8 cellular contexts compared by ENCODE assay signal in genomic region chr3:131380830-131381444, GRCh38. TPM values are rescaled to one million over a fixed set of nuclear protein-coding genes. Genes with fewer than 3 reads are reported as not detected.
DNase-seq lines count a peak whose midpoint lies in the region; ATAC-seq, FAIRE-seq and TF ChIP-seq lines count a peak whose summit lies in the region.
"Not testable (repeated sequence)": the region's sequence is repeated elsewhere in the genome, so short reads cannot be mapped to it uniquely, and the experiment has no call there.

No MANE protein-coding gene starts in this region.

- H3K79me2 ChIP-seq in keratinocyte (ENCODE audit: control insufficient read depth, insufficient read depth, low read length), result not testable (repeated sequence)

- H3K9me1 ChIP-seq in keratinocyte (ENCODE audit: control insufficient read depth, extremely low read depth, insufficient read depth, low read length), result not testable (repeated sequence)

- DNase-seq in MV-4-11 (lab: John Stamatoyannopoulos, UW) (peak; percentile 23), ovary (peak in 1 of 5 donors; percentile 37)
- not testable (repeated sequence) for DNase-seq in activated CD8-positive, alpha-beta T cell treated with anti-CD3 and anti-CD28 coated beads, Interleukin-2, amount 10 ng/mL, durations not matched to agents 7 days and 5 days; keratinocyte (ENCODE audit: low read depth, low spot score); aorta

- WGBS in ovary, 3 donors, result 9 to 12% (median 12%) methylated on average over 16 of the region's 16 CpGs
- WGBS in aorta, 2 donors, result 15 to 17% methylated on average over 16 of the region's 16 CpGs

- not testable (repeated sequence) for H3K27me3 ChIP-seq in duodenal mucosa (ENCODE audit: control insufficient read depth in 1 of 2, insufficient read depth in 2 of 2, low read length in 2 of 2); keratinocyte (ENCODE audit: control insufficient read depth, extremely low read depth, insufficient read depth, low read length); ovary; aorta (ENCODE audit: control insufficient read depth in 1 of 2, insufficient read depth in 2 of 2, low read length in 1 of 2)

- H2AFZ ChIP-seq in keratinocyte (ENCODE audit: control insufficient read depth, low read length), result peak overlapping the region; percentile 98

- dilution Hi-C loops in keratinocyte (cut with MboI; ENCODE audit: extremely low pct_ligation_motif_present, low sequenced_read_pairs), result not testable (repeated sequence)

- TF ChIP-seq POLR2A in GM18505 (IDR thresholded peaks at IDR 0.05; ENCODE audit: borderline replicate concordance, extremely low read depth, insufficient read depth, insufficient read length), result not testable (repeated sequence)
- TF ChIP-seq POLR2A in ovary (IDR thresholded peaks at IDR 0.05), result peak; percentile 72

- not testable (repeated sequence) for H3K9me3 Mint-ChIP-seq in activated CD8-positive, alpha-beta T cell treated with anti-CD3 and anti-CD28 coated beads, Interleukin-2, amount 10 ng/mL, durations not matched to agents 7 days and 5 days (ENCODE audit: insufficient read depth)

- not testable (repeated sequence) for H3K36me3 Mint-ChIP-seq in activated CD8-positive, alpha-beta T cell treated with anti-CD3 and anti-CD28 coated beads, Interleukin-2, amount 10 ng/mL, durations not matched to agents 7 days and 5 days (ENCODE audit: low read depth)

- FAIRE-seq in keratinocyte (lab: Jason Lieb, UNC), result peak; percentile 29

- H3K27ac Mint-ChIP-seq in activated CD8-positive, alpha-beta T cell treated with anti-CD3 and anti-CD28 coated beads, Interleukin-2, amount 10 ng/mL, durations not matched to agents 7 days and 5 days, result peak overlapping the region; percentile 94

- CTCF ChIA-PET in activated CD8-positive, alpha-beta T cell treated with anti-CD3 and anti-CD28 coated beads, Interleukin-2, amount 10 ng/mL, durations not matched to agents 7 days and 5 days (lab: Charles Lee), result interaction anchor here (1.1 to 2.0 kb wide), 2 partner anchors 286 to 348 kb away, joined by 4 to 11 read pairs; no protein-coding TSS in a partner anchor

- peaks cover 17 to 21% of the 10 kb centered on the region in 2 donors for H3K36me3 ChIP-seq in duodenal mucosa (ENCODE audit: control insufficient read depth in 1 of 2, insufficient read depth in 2 of 2, low read length in 2 of 2)
- not testable (repeated sequence) for H3K36me3 ChIP-seq in keratinocyte (ENCODE audit: control insufficient read depth in 2 of 2, extremely low read depth in 1 of 2, insufficient read depth in 2 of 2, low read length in 2 of 2); ovary; aorta (ENCODE audit: control insufficient read depth in 1 of 2, insufficient read depth in 2 of 2, low read length in 1 of 2)

- TF ChIP-seq EP300 in ovary (IDR thresholded peaks at IDR 0.05), result not testable (repeated sequence)

- TF ChIP-seq CTCF in keratinocyte (optimal IDR thresholded peaks at IDR 0.05 in 1 of 3, IDR thresholded peaks at IDR 0.05 in 1 of 3, conservative IDR thresholded peaks at IDR 0.05 in 1 of 3; ENCODE audit: extremely low read depth in 1 of 3, insufficient read depth in 2 of 3, low read length in 3 of 3); ovary (IDR thresholded peaks at IDR 0.05): not testable (repeated sequence)

- not testable (repeated sequence) for H3K27me3 Mint-ChIP-seq in activated CD8-positive, alpha-beta T cell treated with anti-CD3 and anti-CD28 coated beads, Interleukin-2, amount 10 ng/mL, durations not matched to agents 7 days and 5 days (ENCODE audit: low read depth)

- not testable (repeated sequence) for H3K9me3 ChIP-seq in duodenal mucosa (ENCODE audit: control insufficient read depth in 1 of 2, low read length in 2 of 2); keratinocyte (ENCODE audit: control insufficient read depth, low read depth, low read length); ovary; aorta (ENCODE audit: control insufficient read depth, low read length)

- peaks cover 10 to 37% of the 10 kb centered on the region in 2 donors for H3K4me1 ChIP-seq in duodenal mucosa (ENCODE audit: control insufficient read depth in 1 of 2, insufficient read depth in 2 of 2, low read length in 2 of 2)
- not testable (repeated sequence) for H3K4me1 ChIP-seq in keratinocyte (ENCODE audit: control insufficient read depth, extremely low read depth, insufficient read depth, low read length); ovary (ENCODE audit: insufficient read depth); aorta (ENCODE audit: control insufficient read depth in 1 of 2, insufficient read depth in 2 of 2, low read length in 2 of 2)

- H3K4me3 ChIP-seq in duodenal mucosa (ENCODE audit: low read depth in 1 of 2, low read length in 2 of 2) (peak overlapping the region; percentile 86 to 93), keratinocyte (ENCODE audit: control insufficient read depth in 2 of 3, extremely low read depth in 1 of 3, insufficient read depth in 2 of 3, low read depth in 1 of 3, low read length in 3 of 3) (peak overlapping the region; percentile 85 to 92 (median 90)), ovary (peak overlapping the region; percentile 78), aorta (ENCODE audit: low read length in 2 of 2) (peak overlapping the region; percentile 66 to 73)

- peak overlapping the region; percentile 94 for H3K4me3 Mint-ChIP-seq in activated CD8-positive, alpha-beta T cell treated with anti-CD3 and anti-CD28 coated beads, Interleukin-2, amount 10 ng/mL, durations not matched to agents 7 days and 5 days

- H3K4me2 ChIP-seq in keratinocyte (ENCODE audit: control insufficient read depth, extremely low read depth, insufficient read depth, low read depth, low read length), result peak overlapping the region; percentile 83

- POLR2A ChIA-PET in activated CD8-positive, alpha-beta T cell treated with anti-CD3 and anti-CD28 coated beads, Interleukin-2, amount 10 ng/mL, durations not matched to agents 7 days and 5 days (lab: Charles Lee), result interaction anchor here (1.0 to 1.1 kb wide), 2 partner anchors 12 to 18 kb away, joined by 3 read pairs; no protein-coding TSS in a partner anchor

- H4K20me1 ChIP-seq in keratinocyte (ENCODE audit: control insufficient read depth, extremely low read depth, insufficient read depth, low read length), result not testable (repeated sequence)

- ATAC-seq in GM18505 (IDR thresholded peaks at IDR 0.05; ENCODE audit: unreplicated experiment) (peak; percentile 21), HG02759 (IDR thresholded peaks at IDR 0.05; ENCODE audit: unreplicated experiment) (peak; percentile 20), aorta (ENCODE audit: low FRiP score) (peak; percentile 0)
- ATAC-seq in activated CD8-positive, alpha-beta T cell treated with anti-CD3 and anti-CD28 coated beads, Interleukin-2, amount 10 ng/mL, durations not matched to agents 7 days and 5 days, result not testable (repeated sequence)

- peak overlapping the region; percentile 91 for H3K27ac ChIP-seq in duodenal mucosa (ENCODE audit: low read depth, low read length)
- peak overlapping the region; percentile 65 for H3K27ac ChIP-seq in keratinocyte (ENCODE audit: control insufficient read depth, insufficient read depth, low read length)
- H3K27ac ChIP-seq in ovary, result peak overlapping the region; percentile 17 to 95
- H3K27ac ChIP-seq in aorta (ENCODE audit: low read depth in 1 of 2, low read length in 2 of 2), result peak overlapping the region in 1 of 2 donors; percentile 66

- H3K9ac ChIP-seq in duodenal mucosa (ENCODE audit: low read depth in 1 of 2, low read length in 2 of 2) (peak overlapping the region; percentile 81 to 89), keratinocyte (ENCODE audit: control insufficient read depth, extremely low read depth, insufficient read depth, low read length) (peak overlapping the region; percentile 83)

- intact Hi-C loops in ovary (cut with DNase I), result not testable (repeated sequence)
- intact Hi-C loops in aorta (cut with DNase I), result loop anchor here in 1 of 2 donors (2.0 to 10.0 kb wide), 2 partner anchors 18 to 114 kb away; no protein-coding TSS in a partner anchor

- H3K4me1 Mint-ChIP-seq in activated CD8-positive, alpha-beta T cell treated with anti-CD3 and anti-CD28 coated beads, Interleukin-2, amount 10 ng/mL, durations not matched to agents 7 days and 5 days (ENCODE audit: low read depth), result peaks cover 18% of the 10 kb centered on the region

RNA-seq across cellular contexts. Expression of gene NUDT16, which starts 0.6 kb away (rescaled TPM):
- 1 to 10 TPM; 7.8 to 8.3 TPM for total RNA-seq in activated CD8-positive, alpha-beta T cell treated with anti-CD3 and anti-CD28 coated beads, Interleukin-2, amount 10 ng/mL, durations not matched to agents 7 days and 5 days
- 3.6 to 6.9 TPM (median 6.4 TPM) in 3 replicates for polyA plus RNA-seq in keratinocyte
- polyA plus RNA-seq in keratinocyte (2011; ENCODE audit: low read depth), result 6.9 TPM
- polyA plus RNA-seq in keratinocyte (2011; cell fraction: cytosol; rRNA removed), result 6.2 and 6.6 TPM in 2 replicates
- polyA plus RNA-seq in keratinocyte (2011; cell fraction: nucleus; rRNA removed), result 11.2 and 11.7 TPM in 2 replicates
- polyA plus RNA-seq in keratinocyte (2012; ENCODE audit: low replicate concordance), result 6.1 and 9.8 TPM in 2 replicates
- 4.0 to 4.3 TPM (median 4.0 TPM) in 3 replicates for polyA minus RNA-seq in keratinocyte
- 10.6 TPM for polyA minus RNA-seq in keratinocyte (2011; cell fraction: cytosol; rRNA and poly(A)+ RNA removed)
- polyA minus RNA-seq in keratinocyte (2011; cell fraction: nucleus; rRNA and poly(A)+ RNA removed), result 4.6 and 5.9 TPM in 2 replicates
- total RNA-seq in ovary, result 10 to 100 TPM; 16.0 to 35.6 (median 29.5) TPM
- polyA plus RNA-seq in ovary, result 10 to 100 TPM; 25.0 to 36.1 TPM
- 10 to 100 TPM; 20.2 to 23.1 TPM for total RNA-seq in aorta
- polyA plus RNA-seq in aorta, result 10 to 100 TPM; 23.9 to 40.4 TPM
